ENCODE assay signal across 17 cellular contexts in genomic region chr11:134513585-134514120, GRCh38.
DNase-seq lines count a peak whose midpoint lies in the region; ATAC-seq and TF ChIP-seq lines count a peak whose summit lies in the region.
"Had no signal": no experiment of that assay in that cellular context is flagged by ENCODE, and none has a peak within 500 bp of the region (broad histone marks: within the 10 kb centered on the region; RNA-seq: fewer than 3 reads in every experiment).

No MANE protein-coding gene starts in this region.

- H3K27me3 ChIP-seq in endodermal cell (ENCODE audit: control insufficient read depth, insufficient read depth, low read length, poor library complexity, severe bottlenecking), result no peaks in the 10 kb centered on the region

- H3K9me3 Mint-ChIP-seq in activated naive CD4-positive, alpha-beta T cell treated with anti-CD3 and anti-CD28 coated beads, Interleukin-2, amount 10 ng/mL, durations not matched to agents 7 days and 5 days, result no peaks in the 10 kb centered on the region
- H3K9me3 Mint-ChIP-seq in endodermal cell (no peaks in the 10 kb centered on the region), CD14-positive monocyte (no peaks in the 10 kb centered on the region)

- H3K27ac ChIP-seq in endodermal cell (ENCODE audit: low read depth, low read length), result no peak overlapping the region

- H3K4me3 ChIP-seq in endodermal cell (ENCODE audit: low read length), result no peak overlapping the region

- no peaks in the 10 kb centered on the region for H3K9me3 ChIP-seq in endodermal cell (ENCODE audit: control insufficient read depth, low read length)

- no peak overlapping the region for H3K4me3 Mint-ChIP-seq in activated naive CD4-positive, alpha-beta T cell treated with anti-CD3 and anti-CD28 coated beads, Interleukin-2, amount 10 ng/mL, durations not matched to agents 7 days and 5 days
- H3K4me3 Mint-ChIP-seq in endodermal cell, result no peak overlapping the region
- no peak overlapping the region for H3K4me3 Mint-ChIP-seq in CD14-positive monocyte
- H3K4me3 Mint-ChIP-seq: HFFc6 had no signal

- H3K27ac Mint-ChIP-seq in activated naive CD4-positive, alpha-beta T cell treated with anti-CD3 and anti-CD28 coated beads, Interleukin-2, amount 10 ng/mL, durations not matched to agents 7 days and 5 days, result no peak overlapping the region
- H3K27ac Mint-ChIP-seq in endodermal cell (no peak overlapping the region), CD14-positive monocyte (no peak overlapping the region)
- H3K27ac Mint-ChIP-seq: HFFc6 had no signal

- no peaks in the 10 kb centered on the region for H3K36me3 Mint-ChIP-seq in activated naive CD4-positive, alpha-beta T cell treated with anti-CD3 and anti-CD28 coated beads, Interleukin-2, amount 10 ng/mL, durations not matched to agents 7 days and 5 days
- H3K36me3 Mint-ChIP-seq in endodermal cell (ENCODE audit: low read depth) (no peaks in the 10 kb centered on the region), CD14-positive monocyte (no peaks in the 10 kb centered on the region)

- no peak for ATAC-seq in GM19463 (IDR thresholded peaks at IDR 0.05; ENCODE audit: unreplicated experiment)
- ATAC-seq: Panc1, Right ventricle myocardium inferior had no signal

- H3K4me1 Mint-ChIP-seq in activated naive CD4-positive, alpha-beta T cell treated with anti-CD3 and anti-CD28 coated beads, Interleukin-2, amount 10 ng/mL, durations not matched to agents 7 days and 5 days, result no peaks in the 10 kb centered on the region
- H3K4me1 Mint-ChIP-seq in endodermal cell (peaks cover 19% of the 10 kb centered on the region), CD14-positive monocyte (no peaks in the 10 kb centered on the region)

- CTCF ChIA-PET in activated naive CD4-positive, alpha-beta T cell treated with anti-CD3 and anti-CD28 coated beads, Interleukin-2, amount 10 ng/mL, durations not matched to agents 7 days and 5 days (lab: Charles Lee), result no interaction called here

- intact Hi-C loops in CD14-positive monocyte (cut with micrococcal nuclease), result no loop called here

- H3K9ac ChIP-seq in endodermal cell (ENCODE audit: extremely low read depth, low read length, poor library complexity, severe bottlenecking), result no peak overlapping the region

- no peaks in the 10 kb centered on the region for H3K4me1 ChIP-seq in endodermal cell (ENCODE audit: control insufficient read depth, insufficient read depth, low read length)

- no peaks in the 10 kb centered on the region for H3K36me3 ChIP-seq in endodermal cell (ENCODE audit: control insufficient read depth, insufficient read depth, low read length)

- TF ChIP-seq CTCF in endodermal cell (conservative IDR thresholded peaks at IDR 0.05) (no peak), CD14-positive monocyte (IDR thresholded peaks at IDR 0.05) (no peak)

- peaks cover 12% of the 10 kb centered on the region for H3K27me3 Mint-ChIP-seq in activated naive CD4-positive, alpha-beta T cell treated with anti-CD3 and anti-CD28 coated beads, Interleukin-2, amount 10 ng/mL, durations not matched to agents 7 days and 5 days
- peaks cover 13% of the 10 kb centered on the region for H3K27me3 Mint-ChIP-seq in endodermal cell (ENCODE audit: insufficient read depth)
- H3K27me3 Mint-ChIP-seq in CD14-positive monocyte (ENCODE audit: low read depth in 3 of 3), result peaks cover 4 to 6% (median 5%) of the 10 kb centered on the region in 3 donors

- DNase-seq in activated naive CD4-positive, alpha-beta T cell treated with anti-CD3 and anti-CD28 coated beads, Interleukin-2, amount 10 ng/mL, durations not matched to agents 7 days and 5 days, result peak; percentile 6
- no peak for DNase-seq in activated naive CD4-positive, alpha-beta T cell treated with Interleukin-2 at 50 U/mL for 16 hours
- DNase-seq in endodermal cell, result peak; percentile 37
- peak; percentile 69 for DNase-seq in mesenteric fat pad (ENCODE audit: low spot score)
- no peak for DNase-seq in activated CD4-positive, CD25-positive, alpha-beta regulatory T cell treated with anti-CD3 and anti-CD28 coated beads, Interleukin-2, amount 50 U/mL, for 72 hours
- DNase-seq in CD14-positive monocyte (ENCODE audit: low spot score), result no peak
- DNase-seq: ACHN, C1 segment of cervical spinal cord, HFFc6, KBM-7, NCI-H1694 treated with DMSO at 0.1 percent for 48 hours, NCI-H2107, NCI-H226, NCI-H526 had no signal

- WGBS in endodermal cell (ENCODE audit: insufficient coverage in 1 of 2, insufficient read length in 1 of 2), 2 experiments, result 93 to 94% methylated on average over 13 to 18 of the region's 18 CpGs

Comparison
In these comparisons a context has a peak if more than half of its experiments do, and no peak if none do; other contexts are left out.
1. DNase-seq: peak in activated naive CD4-positive, alpha-beta T cell treated with anti-CD3 and anti-CD28 coated beads, Interleukin-2, amount 10 ng/mL, durations not matched to agents 7 days and 5 days (single experiment), endodermal cell (single experiment) and mesenteric fat pad (single experiment); none in activated naive CD4-positive, alpha-beta T cell treated with Interleukin-2 at 50 U/mL for 16 hours (single experiment), activated CD4-positive, CD25-positive, alpha-beta regulatory T cell treated with anti-CD3 and anti-CD28 coated beads, Interleukin-2, amount 50 U/mL, for 72 hours (single experiment) and CD14-positive monocyte (single experiment).